8 cellular contexts compared by ENCODE assay signal in the genomic region with DNA sequence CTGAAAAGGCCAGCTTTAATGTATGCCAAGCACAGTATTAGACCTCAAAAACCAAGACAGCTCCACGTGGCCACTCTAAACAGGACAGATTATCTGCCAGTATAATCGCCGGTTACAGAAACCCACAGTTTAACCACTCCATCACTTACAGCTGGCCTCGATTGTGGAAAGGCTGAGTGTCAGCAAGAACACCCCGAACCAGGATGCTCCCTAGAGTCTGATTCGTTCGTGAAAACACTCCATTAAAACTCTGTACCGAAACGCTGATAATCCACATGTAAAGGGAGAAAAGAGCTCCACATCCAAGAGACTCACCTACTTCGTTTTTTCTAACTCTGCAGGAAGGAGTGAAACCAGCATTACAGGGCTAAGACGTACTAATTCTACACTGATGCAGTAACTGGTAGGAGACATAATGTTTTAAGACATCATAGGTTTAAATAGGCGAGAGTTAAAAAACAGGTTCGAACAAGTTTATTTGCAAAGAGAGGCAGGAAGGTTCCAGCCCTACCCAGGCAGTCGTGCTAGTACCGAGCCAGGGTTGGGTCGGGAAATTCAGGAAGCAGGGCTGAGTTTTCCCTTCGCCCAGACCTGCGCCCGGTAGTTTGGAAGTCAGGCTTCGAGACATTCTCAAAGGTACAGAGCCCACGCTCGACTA. TPM values are rescaled to one million over a fixed set of nuclear protein-coding genes. Genes with fewer than 3 reads are reported as not detected.
A peak's percentile ranks its signal among the peaks of the same experiment; 100 is the strongest.
DNase-seq lines count a peak whose midpoint lies in the region; ATAC-seq lines count a peak whose summit lies in the region.

No MANE protein-coding gene starts in this region.

- H3K9me3 Mint-ChIP-seq in activated T-helper 1 cell treated with anti-CD3 and anti-CD28 coated beads, Interleukin-12 subunit alpha, Interleukin-12 subunit beta, Interleukin-2, Interleukin-4 antibody, amounts not matched to agents 30 ng/mL and 10 ng/mL and 1 ng/mL, durations not matched to agents 14 hours and 24 hours and 36 hours, result no peaks in the 10 kb centered on the region

- H3K27ac Mint-ChIP-seq in activated T-helper 1 cell treated with anti-CD3 and anti-CD28 coated beads, Interleukin-12 subunit alpha, Interleukin-12 subunit beta, Interleukin-2, Interleukin-4 antibody, amounts not matched to agents 30 ng/mL and 10 ng/mL and 1 ng/mL, durations not matched to agents 14 hours and 24 hours and 36 hours, result peak overlapping the region; percentile 91

- H3K4me1 Mint-ChIP-seq in activated T-helper 1 cell treated with anti-CD3 and anti-CD28 coated beads, Interleukin-12 subunit alpha, Interleukin-12 subunit beta, Interleukin-2, Interleukin-4 antibody, amounts not matched to agents 30 ng/mL and 10 ng/mL and 1 ng/mL, durations not matched to agents 14 hours and 24 hours and 36 hours (ENCODE audit: low read depth), result peaks cover 57% of the 10 kb centered on the region

- DNase-seq in EH (ENCODE audit: low read depth), result peak; percentile 42
- peak; percentile 60 for DNase-seq in HT-29 (ENCODE audit: low spot score)
- DNase-seq in activated T-helper 1 cell treated with anti-CD3 and anti-CD28 coated beads, Interleukin-12 subunit alpha, Interleukin-12 subunit beta, Interleukin-2, Interleukin-4 antibody, amounts not matched to agents 30 ng/mL and 10 ng/mL and 1 ng/mL, durations not matched to agents 14 hours and 24 hours and 36 hours (ENCODE audit: low spot score), result peak; percentile 24
- DNase-seq in germinal center (ENCODE audit: low spot score), result peak; percentile 9
- DNase-seq in occipital lobe (lab: John Stamatoyannopoulos, UW), result peak; percentile 44
- DNase-seq in D341Med (ENCODE audit: low spot score), result no peak

- no peak for ATAC-seq in HG02623 (IDR thresholded peaks at IDR 0.05; ENCODE audit: unreplicated experiment)
- no peak for ATAC-seq in GM19455 (IDR thresholded peaks at IDR 0.05; ENCODE audit: unreplicated experiment)

- H3K27me3 Mint-ChIP-seq in activated T-helper 1 cell treated with anti-CD3 and anti-CD28 coated beads, Interleukin-12 subunit alpha, Interleukin-12 subunit beta, Interleukin-2, Interleukin-4 antibody, amounts not matched to agents 30 ng/mL and 10 ng/mL and 1 ng/mL, durations not matched to agents 14 hours and 24 hours and 36 hours (ENCODE audit: insufficient read depth), result no peaks in the 10 kb centered on the region

- H3K4me3 Mint-ChIP-seq in activated T-helper 1 cell treated with anti-CD3 and anti-CD28 coated beads, Interleukin-12 subunit alpha, Interleukin-12 subunit beta, Interleukin-2, Interleukin-4 antibody, amounts not matched to agents 30 ng/mL and 10 ng/mL and 1 ng/mL, durations not matched to agents 14 hours and 24 hours and 36 hours, result peak overlapping the region; percentile 91

- intact Hi-C loops in activated T-helper 1 cell treated with anti-CD3 and anti-CD28 coated beads, Interleukin-12 subunit alpha, Interleukin-12 subunit beta, Interleukin-2, Interleukin-4 antibody, amounts not matched to agents 30 ng/mL and 10 ng/mL and 1 ng/mL, durations not matched to agents 14 hours and 24 hours and 36 hours (cut with micrococcal nuclease), result loop anchor here (1.0 to 5.0 kb wide), 9 partner anchors 8 to 1047 kb away; a partner anchor contains a TSS

- H3K36me3 Mint-ChIP-seq in activated T-helper 1 cell treated with anti-CD3 and anti-CD28 coated beads, Interleukin-12 subunit alpha, Interleukin-12 subunit beta, Interleukin-2, Interleukin-4 antibody, amounts not matched to agents 30 ng/mL and 10 ng/mL and 1 ng/mL, durations not matched to agents 14 hours and 24 hours and 36 hours (ENCODE audit: low read depth), result peaks cover 20% of the 10 kb centered on the region

RNA-seq across cellular contexts. Expression of a gene that starts 1.0 kb away (rescaled TPM):
- 47.2 and 48.8 TPM in 2 replicates for total RNA-seq in HT-29 (2014; rRNA removed; shearing (Covaris generic))
- total RNA-seq in activated T-helper 1 cell treated with anti-CD3 and anti-CD28 coated beads, Interleukin-12 subunit alpha, Interleukin-12 subunit beta, Interleukin-2, Interleukin-4 antibody, amounts not matched to agents 30 ng/mL and 10 ng/mL and 1 ng/mL, durations not matched to agents 14 hours and 24 hours and 36 hours, result 21.2 and 22.8 TPM in 2 replicates
- total RNA-seq in occipital lobe, result 60.8 TPM
